ENCODE assay signal across 8 cellular contexts in genomic region chr17:2259769-2260536, GRCh38. TPM values are rescaled to one million over a fixed set of nuclear protein-coding genes. Genes with fewer than 3 reads are reported as not detected.
DNase-seq lines count a peak whose midpoint lies in the region; ATAC-seq, FAIRE-seq and TF ChIP-seq lines count a peak whose summit lies in the region.

No MANE protein-coding gene starts in this region.

- CTCF ChIA-PET in activated CD4-positive, alpha-beta memory T cell treated with anti-CD3 and anti-CD28 coated beads for 36 hours (lab: Charles Lee): interaction anchor here (0.9 to 3.9 kb wide), 7 partner anchors 11 to 205 kb away, joined by 3 to 20 read pairs (median 3); partner anchors contain the start of gene HIC1

- H3K9me3 Mint-ChIP-seq in activated CD4-positive, alpha-beta memory T cell treated with anti-CD3 and anti-CD28 coated beads for 36 hours: no peaks in the 10 kb centered on the region
- no peaks in the 10 kb centered on the region for H3K9me3 Mint-ChIP-seq in glutamatergic neuron (ENCODE audit: unreplicated experiment)

- DNase-seq in GM18507 (ENCODE audit: extremely low spot score, insufficient read length, low read depth): peak; percentile 50
- peak; percentile 90 for DNase-seq in activated CD4-positive, alpha-beta memory T cell treated with anti-CD3 and anti-CD28 coated beads for 36 hours
- no peak for DNase-seq in glutamatergic neuron
- DNase-seq in stimulated activated naive CD8-positive, alpha-beta T cell treated with anti-CD3 and anti-CD28 coated beads, Interleukin-15, Interleukin-2, amounts not matched to agents 100 U/mL and 50 U/mL, for 24 hours: peak; percentile 82
- DNase-seq in kidney tubule cell (ENCODE audit: low spot score): no peak
- DNase-seq in DMS53 treated with DMSO at 0.1 percent for 48 hours (lab: John Stamatoyannopoulos, UW; ENCODE audit: unreplicated experiment): no peak

- H3K27ac Mint-ChIP-seq in activated CD4-positive, alpha-beta memory T cell treated with anti-CD3 and anti-CD28 coated beads for 36 hours: peak overlapping the region; percentile 93
- H3K27ac Mint-ChIP-seq in glutamatergic neuron (ENCODE audit: unreplicated experiment): peak overlapping the region; percentile 38

- POLR2A ChIA-PET in activated CD4-positive, alpha-beta memory T cell treated with anti-CD3 and anti-CD28 coated beads for 36 hours (lab: Charles Lee): interaction anchor here (0.6 to 2.0 kb wide), 11 partner anchors 8 to 206 kb away, joined by 3 to 9 read pairs (median 4); partner anchors contain the start of genes HIC1, SMG6 and SRR

- intact Hi-C loops in activated CD4-positive, alpha-beta memory T cell treated with anti-CD3 and anti-CD28 coated beads for 36 hours (cut with micrococcal nuclease): loop anchor here (5.0 to 10.0 kb wide), 2 partner anchors 137 to 545 kb away; partner anchors contain the start of gene TLCD2

- peaks cover 32% of the 10 kb centered on the region for H3K36me3 Mint-ChIP-seq in activated CD4-positive, alpha-beta memory T cell treated with anti-CD3 and anti-CD28 coated beads for 36 hours
- peaks cover under 1% of the 10 kb centered on the region for H3K36me3 Mint-ChIP-seq in glutamatergic neuron (ENCODE audit: unreplicated experiment)

- TF ChIP-seq CTCF in glutamatergic neuron (IDR thresholded peaks at IDR 0.05; ENCODE audit: partially characterized antibody, unreplicated experiment): no peak

- ATAC-seq in HG03066 (IDR thresholded peaks at IDR 0.05; ENCODE audit: low read depth, unreplicated experiment): peak; percentile 68
- ATAC-seq in stimulated activated naive CD8-positive, alpha-beta T cell treated with anti-CD3 and anti-CD28 coated beads, Interleukin-15, Interleukin-2, amounts not matched to agents 100 U/mL and 50 U/mL, for 24 hours: peak; percentile 85
- no peak for ATAC-seq in GM21526 (IDR thresholded peaks at IDR 0.05; ENCODE audit: low FRiP score, unreplicated experiment)

- peaks cover 72% of the 10 kb centered on the region for H3K4me1 Mint-ChIP-seq in activated CD4-positive, alpha-beta memory T cell treated with anti-CD3 and anti-CD28 coated beads for 36 hours (ENCODE audit: low read depth)
- no peaks in the 10 kb centered on the region for H3K4me1 Mint-ChIP-seq in glutamatergic neuron (ENCODE audit: low read depth, unreplicated experiment)

- H3K4me3 Mint-ChIP-seq in activated CD4-positive, alpha-beta memory T cell treated with anti-CD3 and anti-CD28 coated beads for 36 hours: peak overlapping the region; percentile 65
- H3K4me3 Mint-ChIP-seq in glutamatergic neuron (ENCODE audit: unreplicated experiment): no peak overlapping the region

- FAIRE-seq in GM18507 (lab: Jason Lieb, UNC): peak; percentile 94

- no peaks in the 10 kb centered on the region for H3K27me3 Mint-ChIP-seq in activated CD4-positive, alpha-beta memory T cell treated with anti-CD3 and anti-CD28 coated beads for 36 hours
- no peaks in the 10 kb centered on the region for H3K27me3 Mint-ChIP-seq in glutamatergic neuron (ENCODE audit: unreplicated experiment)

RNA-seq across cellular contexts. Expression of gene SMG6, which starts 43.6 kb away (rescaled TPM):
- 10 to 100 TPM; 17.2 to 20.3 TPM for total RNA-seq in activated CD4-positive, alpha-beta memory T cell treated with anti-CD3 and anti-CD28 coated beads for 36 hours
- 42.7 TPM for total RNA-seq in glutamatergic neuron (ENCODE audit: unreplicated experiment)

RNA-seq across cellular contexts. Expression of gene SRR, which starts 43.8 kb away (rescaled TPM):
- 10 to 100 TPM; 20.0 to 22.2 TPM for total RNA-seq in activated CD4-positive, alpha-beta memory T cell treated with anti-CD3 and anti-CD28 coated beads for 36 hours
- 22.0 TPM for total RNA-seq in glutamatergic neuron (ENCODE audit: unreplicated experiment)

Comparison
In these comparisons a context has a peak if more than half of its experiments do, and no peak if none do; other contexts are left out.
1. DNase-seq: peak in GM18507 (single experiment), activated CD4-positive, alpha-beta memory T cell treated with anti-CD3 and anti-CD28 coated beads for 36 hours (single experiment) and stimulated activated naive CD8-positive, alpha-beta T cell treated with anti-CD3 and anti-CD28 coated beads, Interleukin-15, Interleukin-2, amounts not matched to agents 100 U/mL and 50 U/mL, for 24 hours (single experiment); none in glutamatergic neuron (single experiment), kidney tubule cell (single experiment) and DMS53 treated with DMSO at 0.1 percent for 48 hours (single experiment).